In genomic region chr6:137268911-137269310, GRCh38 we compare ENCODE assay signal across 24 cellular contexts. TPM values are rescaled to one million over a fixed set of nuclear protein-coding genes. Genes with fewer than 3 reads are reported as not detected.
A peak's percentile ranks its signal among the peaks of the same experiment; 100 is the strongest.
DNase-seq lines count a peak whose midpoint lies in the region; ATAC-seq, FAIRE-seq and TF ChIP-seq lines count a peak whose summit lies in the region.
"Had no signal": no experiment of that assay in that cellular context is flagged by ENCODE, and none has a peak within 500 bp of the region (broad histone marks: within the 10 kb centered on the region; RNA-seq: fewer than 3 reads in every experiment).

No MANE protein-coding gene starts in this region.

- 88 to 95% methylated on average over 3 of the region's 3 CpGs for WGBS in gastroesophageal sphincter (ENCODE audit: low coverage in 1 of 2), 2 donors

- H3K36me3 Mint-ChIP-seq in activated T-cell treated with anti-CD3 and anti-CD28 coated beads, Interleukin-2, amount 50 U/mL, for 72 hours (ENCODE audit: insufficient read depth in 2 of 2) = no peaks in the 10 kb centered on the region
- H3K36me3 Mint-ChIP-seq in effector memory CD8-positive, alpha-beta T cell (ENCODE audit: insufficient read depth) = no peaks in the 10 kb centered on the region
- no peaks in the 10 kb centered on the region for H3K36me3 Mint-ChIP-seq in natural killer cell treated with Interleukin-12 subunit alpha and Interleukin-12 subunit beta and Interleukin-15 and Interleukin-18, amount 100 ng/mL, for 72 hours

- peak; percentile 47 for FAIRE-seq in GM12891 (lab: Jason Lieb, UNC)
- FAIRE-seq: A549 had no signal

- peaks cover 34% of the 10 kb centered on the region for H3K27me3 Mint-ChIP-seq in activated T-cell treated with anti-CD3 and anti-CD28 coated beads, Interleukin-2, amount 50 U/mL, for 72 hours (ENCODE audit: low read depth)
- no peaks in the 10 kb centered on the region for H3K27me3 Mint-ChIP-seq in effector memory CD8-positive, alpha-beta T cell
- H3K27me3 Mint-ChIP-seq in natural killer cell treated with Interleukin-12 subunit alpha and Interleukin-12 subunit beta and Interleukin-15 and Interleukin-18, amount 100 ng/mL, for 72 hours = no peaks in the 10 kb centered on the region

- H3K9me3 ChIP-seq in right atrium auricular region (no peaks in the 10 kb centered on the region), gastroesophageal sphincter (no peaks in the 10 kb centered on the region)
- H3K9me3 ChIP-seq: BE2C had no signal

- no peaks in the 10 kb centered on the region for H3K9me3 Mint-ChIP-seq in activated T-cell treated with anti-CD3 and anti-CD28 coated beads, Interleukin-2, amount 50 U/mL, for 72 hours
- no peaks in the 10 kb centered on the region for H3K9me3 Mint-ChIP-seq in effector memory CD8-positive, alpha-beta T cell
- no peaks in the 10 kb centered on the region for H3K9me3 Mint-ChIP-seq in natural killer cell treated with Interleukin-12 subunit alpha and Interleukin-12 subunit beta and Interleukin-15 and Interleukin-18, amount 100 ng/mL, for 72 hours
- H3K9me3 Mint-ChIP-seq: CD4-positive, alpha-beta T cell; GM23338 had no signal

- DNase-seq in activated T-cell treated with anti-CD3 and anti-CD28 coated beads, Interleukin-2, amount 50 U/mL, for 72 hours = no peak
- DNase-seq in activated T-cell treated with anti-CD3 and anti-CD28 coated beads for 4 hours (no peak), GM12891 (ENCODE audit: insufficient read length, low spot score) (no peak), right atrium auricular region (ENCODE audit: low spot score) (no peak)
- no peak for DNase-seq in effector memory CD8-positive, alpha-beta T cell
- no peak for DNase-seq in natural killer cell treated with Interleukin-12 subunit alpha and Interleukin-12 subunit beta and Interleukin-15 and Interleukin-18, amount 100 ng/mL, for 72 hours (ENCODE audit: low spot score)
- DNase-seq in stimulated activated naive CD4-positive, alpha-beta T cell (lab: John Stamatoyannopoulos, UW) = no peak
- DNase-seq: 8988T; ACHN; AML-193; BE2C; Calu3; CD4-positive, alpha-beta T cell; COR-L47; DMS53; DMS79 treated with DMSO at 0.1 percent for 48 hours; GF-D8; H9 had no signal

- no peaks in the 10 kb centered on the region for H3K36me3 ChIP-seq in right atrium auricular region
- H3K36me3 ChIP-seq in gastroesophageal sphincter = no peaks in the 10 kb centered on the region
- H3K36me3 ChIP-seq: BE2C; BLaER1 treated with 17β-estradiol and CSF1 and Interleukin-3, amounts not matched to agents 10 nM and 100 nM had no signal

- no peak for TF ChIP-seq EP300 in gastroesophageal sphincter (IDR thresholded peaks at IDR 0.05)

- H3K4me3 ChIP-seq in right atrium auricular region (no peak overlapping the region), gastroesophageal sphincter (no peak overlapping the region)
- H3K4me3 ChIP-seq: A549; BLaER1 treated with 17β-estradiol and CSF1 and Interleukin-3, amounts not matched to agents 10 nM and 100 nM; GM23338 had no signal

- peaks cover 0 to 4% of the 10 kb centered on the region in 2 donors for H3K4me1 ChIP-seq in right atrium auricular region
- H3K4me1 ChIP-seq in gastroesophageal sphincter = peaks cover 0 to 5% (median 0%) of the 10 kb centered on the region in 3 donors
- H3K4me1 ChIP-seq: A549 had no signal

- H3K27ac ChIP-seq in right atrium auricular region = no peak overlapping the region
- no peak overlapping the region for H3K27ac ChIP-seq in gastroesophageal sphincter
- H3K27ac ChIP-seq: A549; BLaER1 treated with 17β-estradiol and CSF1 and Interleukin-3, amounts not matched to agents 10 nM and 100 nM had no signal

- H3K4me3 Mint-ChIP-seq in activated T-cell treated with anti-CD3 and anti-CD28 coated beads, Interleukin-2, amount 50 U/mL, for 72 hours = peak overlapping the region in 1 of 2 donors; percentile 21
- H3K4me3 Mint-ChIP-seq in effector memory CD8-positive, alpha-beta T cell = peak overlapping the region; percentile 48 to 56
- peak overlapping the region; percentile 60 for H3K4me3 Mint-ChIP-seq in natural killer cell treated with Interleukin-12 subunit alpha and Interleukin-12 subunit beta and Interleukin-15 and Interleukin-18, amount 100 ng/mL, for 72 hours
- H3K4me3 Mint-ChIP-seq: CD14-positive monocyte; CD4-positive, alpha-beta T cell; GM23338; H9 had no signal

- no peak for TF ChIP-seq POLR2A in GM12891 (IDR thresholded peaks at IDR 0.05; ENCODE audit: low read depth, low read length)
- TF ChIP-seq POLR2A in gastroesophageal sphincter (IDR thresholded peaks at IDR 0.05) = no peak

- TF ChIP-seq CTCF in right atrium auricular region (IDR thresholded peaks at IDR 0.05) = no peak
- no peak for TF ChIP-seq CTCF in gastroesophageal sphincter (IDR thresholded peaks at IDR 0.05)

- H3K27me3 ChIP-seq in right atrium auricular region (no peaks in the 10 kb centered on the region), gastroesophageal sphincter (no peaks in the 10 kb centered on the region)
- H3K27me3 ChIP-seq: BE2C; BLaER1 treated with 17β-estradiol and CSF1 and Interleukin-3, amounts not matched to agents 10 nM and 100 nM had no signal

- peaks cover 7% of the 10 kb centered on the region for H3K4me1 Mint-ChIP-seq in activated T-cell treated with anti-CD3 and anti-CD28 coated beads, Interleukin-2, amount 50 U/mL, for 72 hours (ENCODE audit: low read depth)
- H3K4me1 Mint-ChIP-seq in effector memory CD8-positive, alpha-beta T cell (ENCODE audit: low read depth in 2 of 2) = peaks cover 20 to 28% of the 10 kb centered on the region in 2 donors
- peaks cover 26 to 31% of the 10 kb centered on the region in 2 donors for H3K4me1 Mint-ChIP-seq in natural killer cell treated with Interleukin-12 subunit alpha and Interleukin-12 subunit beta and Interleukin-15 and Interleukin-18, amount 100 ng/mL, for 72 hours (ENCODE audit: low read depth in 2 of 2)
- H3K4me1 Mint-ChIP-seq: H9 had no signal

- no peak for ATAC-seq in activated T-cell treated with anti-CD3 and anti-CD28 coated beads, Interleukin-2, amount 50 U/mL, for 72 hours (replicated peaks in 1 of 2)
- ATAC-seq in effector memory CD8-positive, alpha-beta T cell (replicated peaks) = no peak
- ATAC-seq in natural killer cell treated with Interleukin-12 subunit alpha and Interleukin-12 subunit beta and Interleukin-15 and Interleukin-18, amount 100 ng/mL, for 72 hours = peak; percentile 69
- ATAC-seq in gastroesophageal sphincter = no peak
- ATAC-seq: A549, GM23338, HCT116 had no signal

- peak overlapping the region; percentile 24 for H3K27ac Mint-ChIP-seq in activated T-cell treated with anti-CD3 and anti-CD28 coated beads, Interleukin-2, amount 50 U/mL, for 72 hours
- peak overlapping the region; percentile 74 to 88 for H3K27ac Mint-ChIP-seq in effector memory CD8-positive, alpha-beta T cell
- H3K27ac Mint-ChIP-seq in natural killer cell treated with Interleukin-12 subunit alpha and Interleukin-12 subunit beta and Interleukin-15 and Interleukin-18, amount 100 ng/mL, for 72 hours = peak overlapping the region; percentile 17
- H3K27ac Mint-ChIP-seq: CD4-positive, alpha-beta T cell; GM23338; H9 had no signal

TF ChIP-seq in GM12891, 5 proteins besides CTCF, POLR2A, EP300 and RAD21:
- no peak for TF ChIP-seq POLR2AphosphoS5 (IDR thresholded peaks at IDR 0.05; ENCODE audit: low read depth, low read length)
- no peak for TF ChIP-seq TAF1 (IDR thresholded peaks at IDR 0.05; ENCODE audit: low read depth, low read length)

RNA-seq across cellular contexts. Expression of gene IFNGR1, which starts 49.7 kb away (rescaled TPM):
- total RNA-seq in activated T-cell treated with anti-CD3 and anti-CD28 coated beads, Interleukin-2, amount 50 U/mL, for 72 hours = 10 to 100 TPM; 51.0 to 54.3 TPM
- polyA plus RNA-seq in GM12891 (2012; ENCODE audit: low read depth, missing spikeins) = 114 TPM
- 10 to 100 TPM; 19.8 to 31.9 TPM for total RNA-seq in natural killer cell treated with Interleukin-12 subunit alpha and Interleukin-12 subunit beta and Interleukin-15 and Interleukin-18, amount 100 ng/mL, for 72 hours
- total RNA-seq in right atrium auricular region (100 to 1,000 TPM; 111 to 143 TPM), gastroesophageal sphincter (100 to 1,000 TPM in 1 of 4 donors, 10 to 100 TPM in 3; 45.8 to 104 (median 66.9) TPM)

Comparison
In these comparisons a context has a peak if more than half of its experiments do, and no peak if none do; other contexts are left out.
1. ATAC-seq: peak in natural killer cell treated with Interleukin-12 subunit alpha and Interleukin-12 subunit beta and Interleukin-15 and Interleukin-18, amount 100 ng/mL, for 72 hours (2 of 2); none in activated T-cell treated with anti-CD3 and anti-CD28 coated beads, Interleukin-2, amount 50 U/mL, for 72 hours (0 of 2), effector memory CD8-positive, alpha-beta T cell (single experiment) and gastroesophageal sphincter (single experiment).
2. H3K27ac Mint-ChIP-seq: peak in every context shown above with its lines; median percentile 81 in effector memory CD8-positive, alpha-beta T cell; 24 in activated T-cell treated with anti-CD3 and anti-CD28 coated beads, Interleukin-2, amount 50 U/mL, for 72 hours; 17 in natural killer cell treated with Interleukin-12 subunit alpha and Interleukin-12 subunit beta and Interleukin-15 and Interleukin-18, amount 100 ng/mL, for 72 hours.